Comparison of ENCODE assay signal across 7 cellular contexts in genomic region chr3:124688580-124689454, GRCh38. TPM values are rescaled to one million over a fixed set of nuclear protein-coding genes. Genes with fewer than 3 reads are reported as not detected.
DNase-seq lines count a peak whose midpoint lies in the region; ATAC-seq, FAIRE-seq and TF ChIP-seq lines count a peak whose summit lies in the region.

No MANE protein-coding gene starts in this region.

- H3K4me3 ChIP-seq in Loucy (ENCODE audit: low read length, poor library complexity, severe bottlenecking) (no peak overlapping the region), SK-N-SH (ENCODE audit: low read depth in 2 of 2, low read length in 1 of 2) (no peak overlapping the region; a peak in 1 of 4 replicates), upper lobe of left lung (no peak overlapping the region)

- CTCF ChIA-PET in SK-N-SH (lab: Yijun Ruan, JAX): interaction anchor here (0.6 to 13.2 kb wide), 43 partner anchors 8 to 899 kb away, joined by 3 to 280 read pairs (median 4); partner anchors contain the start of gene UMPS

- POLR2A ChIA-PET in SK-N-SH (lab: Yijun Ruan, JAX): no interaction called here

- peak; percentile 88 for TF ChIP-seq CTCF in Loucy (conservative IDR thresholded peaks at IDR 0.05; ENCODE audit: low read length)
- TF ChIP-seq CTCF in SK-N-SH (IDR thresholded peaks at IDR 0.05): peak; percentile 86
- peak; percentile 51 to 77 (median 70) for TF ChIP-seq CTCF in upper lobe of left lung (IDR thresholded peaks at IDR 0.05)

- H3F3A ChIP-seq in Loucy (ENCODE audit: low read depth): no peaks in the 10 kb centered on the region
- no peaks in the 10 kb centered on the region for H3F3A ChIP-seq in SK-N-SH (replicated peaks; ENCODE audit: insufficient read depth)

- H3K27ac ChIP-seq in SK-N-SH (ENCODE audit: low read depth in 2 of 2, low read length in 1 of 2): no peak overlapping the region
- H3K27ac ChIP-seq in upper lobe of left lung: no peak overlapping the region

- H3K9me2 ChIP-seq in Loucy (replicated peaks; ENCODE audit: low read depth, low read length) (no peaks in the 10 kb centered on the region), SK-N-SH (no peaks in the 10 kb centered on the region)

- H4K20me1 ChIP-seq in Loucy (ENCODE audit: insufficient read depth, low read length, poor library complexity, severe bottlenecking): no peaks in the 10 kb centered on the region
- no peaks in the 10 kb centered on the region for H4K20me1 ChIP-seq in SK-N-SH (ENCODE audit: insufficient read depth)

- FAIRE-seq in GM12891 (lab: Jason Lieb, UNC): peak; percentile 75

- no peak overlapping the region for H3K9ac ChIP-seq in Loucy (ENCODE audit: low read depth, low read length, poor library complexity, severe bottlenecking)
- no peak overlapping the region for H3K9ac ChIP-seq in SK-N-SH

- TF ChIP-seq POLR2A in GM12891 (IDR thresholded peaks at IDR 0.05; ENCODE audit: low read depth, low read length): no peak
- no peak for TF ChIP-seq POLR2A in upper lobe of left lung (IDR thresholded peaks at IDR 0.05)

- peak; percentile 79 to 87 for ATAC-seq in upper lobe of left lung (ENCODE audit: low FRiP score in 2 of 2)

- DNase-seq in GM12891 (ENCODE audit: insufficient read length, low spot score): peak; percentile 52
- DNase-seq in SK-N-SH: peak; percentile 78
- peak; percentile 69 for DNase-seq in activated naive CD4-positive, alpha-beta T cell treated with Interleukin-2 at 50 U/mL for 16 hours
- DNase-seq in glomerular endothelial cell (ENCODE audit: extremely low read depth, low read depth, low spot score): peak; percentile 41
- peak; percentile 62 for DNase-seq in pons (ENCODE audit: low spot score)
- DNase-seq in upper lobe of left lung: peak in 1 of 2 donors; percentile 71

- TF ChIP-seq EP300 in SK-N-SH (IDR thresholded peaks at IDR 0.05; ENCODE audit: borderline replicate concordance in 1 of 2, low read depth in 1 of 2, low read length in 1 of 2) (no peak), upper lobe of left lung (IDR thresholded peaks at IDR 0.05) (no peak)

- H3K9me3 ChIP-seq in Loucy (ENCODE audit: insufficient read depth, low read depth, low read length): no peaks in the 10 kb centered on the region
- no peaks in the 10 kb centered on the region for H3K9me3 ChIP-seq in SK-N-SH
- H3K9me3 ChIP-seq in upper lobe of left lung: no peaks in the 10 kb centered on the region

- peak overlapping the region; percentile 94 for H2AFZ ChIP-seq in Loucy (ENCODE audit: low read length)
- no peak overlapping the region for H2AFZ ChIP-seq in SK-N-SH (ENCODE audit: low read depth)

- 23% methylated on average over 11 of the region's 11 CpGs for WGBS in SK-N-SH (ENCODE audit: low lambda C conversion rate)
- WGBS in upper lobe of left lung, 2 donors: 17 to 19% methylated on average over 11 of the region's 11 CpGs

- H3K4me1 ChIP-seq in Loucy (ENCODE audit: insufficient read depth, low read length, poor library complexity, severe bottlenecking): no peaks in the 10 kb centered on the region
- peaks cover 0 to 7% of the 10 kb centered on the region in 2 experiments; a peak in 1 of 4 replicates for H3K4me1 ChIP-seq in SK-N-SH (ENCODE audit: control insufficient read depth in 1 of 2, insufficient read depth in 2 of 2, low read depth in 1 of 2, low read length in 1 of 2)
- H3K4me1 ChIP-seq in upper lobe of left lung: peaks cover 0 to 12% (median 7%) of the 10 kb centered on the region in 4 donors

- H3K4me2 ChIP-seq in Loucy (ENCODE audit: low read depth, low read length, poor library complexity, severe bottlenecking) (no peak overlapping the region), SK-N-SH (no peak overlapping the region)

- H3K79me2 ChIP-seq in Loucy (ENCODE audit: insufficient read depth, low read length): no peaks in the 10 kb centered on the region
- H3K79me2 ChIP-seq in SK-N-SH (ENCODE audit: insufficient read depth): no peaks in the 10 kb centered on the region

- TF ChIP-seq RAD21 in SK-N-SH (IDR thresholded peaks at IDR 0.05; ENCODE audit: low read length): peak; percentile 78

- H3K27me3 ChIP-seq in Loucy (ENCODE audit: insufficient read depth, low read length, poor library complexity, severe bottlenecking) (no peaks in the 10 kb centered on the region), SK-N-SH (ENCODE audit: insufficient read depth) (no peaks in the 10 kb centered on the region), upper lobe of left lung (no peaks in the 10 kb centered on the region)

- H3K36me3 ChIP-seq in Loucy (ENCODE audit: insufficient read depth, low read length) (no peaks in the 10 kb centered on the region), SK-N-SH (replicated peaks in 1 of 2; ENCODE audit: control insufficient read depth in 1 of 2, insufficient read depth in 2 of 2, low read length in 1 of 2) (no peaks in the 10 kb centered on the region), upper lobe of left lung (no peaks in the 10 kb centered on the region)

TF ChIP-seq in GM12891, 5 proteins besides CTCF, POLR2A, EP300 and RAD21:
- no peak for TF ChIP-seq PAX5 (IDR thresholded peaks at IDR 0.05; ENCODE audit: insufficient read depth, low read length, severe bottlenecking)
- TF ChIP-seq SPI1 (IDR thresholded peaks at IDR 0.05; ENCODE audit: low read depth, low read length): no peak; the same call in 1 of the 2 replicates
- TF ChIP-seq POLR2AphosphoS5 (IDR thresholded peaks at IDR 0.05; ENCODE audit: low read depth, low read length): no peak
- TF ChIP-seq POU2F2 (IDR thresholded peaks at IDR 0.05; ENCODE audit: low read depth, low read length): no peak
- no peak for TF ChIP-seq TAF1 (IDR thresholded peaks at IDR 0.05; ENCODE audit: low read depth, low read length)

TF ChIP-seq in SK-N-SH, 30 proteins besides CTCF, POLR2A, EP300 and RAD21:
- no peak for TF ChIP-seq EZH2phosphoT487 (IDR thresholded peaks at IDR 0.05; ENCODE audit: borderline replicate concordance, low read depth)
- peak; percentile 24; the same call in 1 of the 2 replicates for TF ChIP-seq SIN3A (IDR thresholded peaks at IDR 0.05; ENCODE audit: borderline replicate concordance, low read depth, low read length)
- peak; percentile 91 for TF ChIP-seq SMC3 (IDR thresholded peaks at IDR 0.05; ENCODE audit: low read depth, low read length)

RNA-seq across cellular contexts. Expression of gene UMPS, which starts 41.4 kb away (rescaled TPM):
- polyA plus RNA-seq in GM12891 (2012; ENCODE audit: low read depth, missing spikeins): 25.9 TPM
- 25.1 and 32.0 TPM in 2 replicates for polyA plus RNA-seq in SK-N-SH (2012; rRNA removed)
- 29.2 and 30.9 TPM in 2 replicates for polyA plus RNA-seq in SK-N-SH (2012; cell fraction: cytosol; rRNA removed)
- 18.2 and 25.5 TPM in 2 replicates for polyA plus RNA-seq in SK-N-SH (2012; cell fraction: nucleus; rRNA removed)
- total RNA-seq in glomerular endothelial cell (18.0 and 22.2 TPM in 2 replicates), upper lobe of left lung (10 to 100 TPM in 5 of 6 donors, 1 to 10 TPM in 1; 5.0 to 26.2 (median 23.7) TPM)
